In genomic region chr6:4036581-4036980, GRCh38 we compare ENCODE assay signal across 34 cellular contexts. TPM values are rescaled to one million over a fixed set of nuclear protein-coding genes. Genes with fewer than 3 reads are reported as not detected.
A peak's percentile ranks its signal among the peaks of the same experiment; 100 is the strongest.
DNase-seq lines count a peak whose midpoint lies in the region; ATAC-seq and TF ChIP-seq lines count a peak whose summit lies in the region.
"Had no signal": no experiment of that assay in that cellular context is flagged by ENCODE, and none has a peak within 500 bp of the region (broad histone marks: within the 10 kb centered on the region; RNA-seq: fewer than 3 reads in every experiment).

No MANE protein-coding gene starts in this region.

- peaks cover 43% of the 10 kb centered on the region for H3K4me1 Mint-ChIP-seq in activated CD4-positive, alpha-beta T cell treated with anti-CD3 and anti-CD28 coated beads, Interleukin-2, amount 10 ng/mL, durations not matched to agents 24 days and 14 days
- peaks cover 8% of the 10 kb centered on the region for H3K4me1 Mint-ChIP-seq in CD14-positive monocyte
- H3K4me1 Mint-ChIP-seq in activated CD8-positive, alpha-beta T cell treated with anti-CD3 and anti-CD28 coated beads for 36 hours (ENCODE audit: low read depth) = peaks cover 57% of the 10 kb centered on the region
- H3K4me1 Mint-ChIP-seq in naive thymus-derived CD4-positive, alpha-beta T cell = peaks cover 45 to 77% (median 63%) of the 10 kb centered on the region in 7 donors

- peaks cover 26 to 43% (median 27%) of the 10 kb centered on the region in 3 experiments for H3K36me3 ChIP-seq in naive thymus-derived CD4-positive, alpha-beta T cell (ENCODE audit: control insufficient read depth in 2 of 3, insufficient read depth in 3 of 3, low read length in 3 of 3)

- POLR2A ChIA-PET in activated CD8-positive, alpha-beta T cell treated with anti-CD3 and anti-CD28 coated beads for 36 hours (lab: Charles Lee) = interaction anchor here (0.6 to 2.3 kb wide), 2 partner anchors 11 to 14 kb away, joined by 3 to 5 read pairs; no protein-coding TSS in a partner anchor
- POLR2A ChIA-PET in naive thymus-derived CD4-positive, alpha-beta T cell (lab: Charles Lee) = no interaction called here

- H3K4me3 ChIP-seq in naive thymus-derived CD4-positive, alpha-beta T cell (ENCODE audit: low read length) = no peak overlapping the region
- H3K4me3 ChIP-seq: body of pancreas, esophagus squamous epithelium, heart left ventricle, psoas muscle had no signal

- peaks cover 78% of the 10 kb centered on the region for H3K36me3 Mint-ChIP-seq in activated CD4-positive, alpha-beta T cell treated with anti-CD3 and anti-CD28 coated beads, Interleukin-2, amount 10 ng/mL, durations not matched to agents 24 days and 14 days (ENCODE audit: low read depth)
- peaks cover 67 to 83% of the 10 kb centered on the region in 2 donors for H3K36me3 Mint-ChIP-seq in CD14-positive monocyte
- H3K36me3 Mint-ChIP-seq in activated CD8-positive, alpha-beta T cell treated with anti-CD3 and anti-CD28 coated beads for 36 hours (ENCODE audit: low read depth) = peaks cover 63% of the 10 kb centered on the region
- peaks cover 21 to 60% (median 35%) of the 10 kb centered on the region in 5 donors for H3K36me3 Mint-ChIP-seq in naive thymus-derived CD4-positive, alpha-beta T cell

- no peak for TF ChIP-seq CTCF in CD14-positive monocyte (IDR thresholded peaks at IDR 0.05)
- no peak for TF ChIP-seq CTCF in activated CD8-positive, alpha-beta T cell treated with anti-CD3 and anti-CD28 coated beads for 36 hours (IDR thresholded peaks at IDR 0.05)

- CTCF ChIA-PET in activated CD8-positive, alpha-beta T cell treated with anti-CD3 and anti-CD28 coated beads for 36 hours (lab: Charles Lee) = interaction anchor here (0.9 kb wide), 1 partner anchor 119 kb away, joined by 5 read pairs; no protein-coding TSS in a partner anchor
- CTCF ChIA-PET in naive thymus-derived CD4-positive, alpha-beta T cell (lab: Charles Lee) = no interaction called here

- intact Hi-C loops in activated CD4-positive, alpha-beta T cell treated with anti-CD3 and anti-CD28 coated beads, Interleukin-2, amount 10 ng/mL, durations not matched to agents 24 days and 14 days (cut with micrococcal nuclease) = no loop called here
- intact Hi-C loops in CD14-positive monocyte (cut with micrococcal nuclease) = no loop called here
- intact Hi-C loops in activated CD8-positive, alpha-beta T cell treated with anti-CD3 and anti-CD28 coated beads for 36 hours (cut with micrococcal nuclease) = no loop called here
- intact Hi-C loops in naive thymus-derived CD4-positive, alpha-beta T cell (cut with micrococcal nuclease) = no loop called here

- peak overlapping the region; percentile 70 for H3K27ac Mint-ChIP-seq in activated CD4-positive, alpha-beta T cell treated with anti-CD3 and anti-CD28 coated beads, Interleukin-2, amount 10 ng/mL, durations not matched to agents 24 days and 14 days
- H3K27ac Mint-ChIP-seq in CD14-positive monocyte = peak overlapping the region in 5 of 7 donors; percentile 21 to 61 (median 37)
- H3K27ac Mint-ChIP-seq in activated CD8-positive, alpha-beta T cell treated with anti-CD3 and anti-CD28 coated beads for 36 hours = peak overlapping the region; percentile 71
- H3K27ac Mint-ChIP-seq in naive thymus-derived CD4-positive, alpha-beta T cell = peak overlapping the region in 6 of 9 donors; percentile 20 to 71 (median 56)

- ATAC-seq in activated CD8-positive, alpha-beta T cell treated with anti-CD3 and anti-CD28 coated beads for 36 hours = peak; percentile 20
- ATAC-seq in naive thymus-derived CD4-positive, alpha-beta T cell = no peak
- no peak for ATAC-seq in GM21423 (IDR thresholded peaks at IDR 0.05; ENCODE audit: unreplicated experiment)
- ATAC-seq: body of pancreas, foreskin keratinocyte, HCT116, heart left ventricle had no signal

- H3K9me3 Mint-ChIP-seq in activated CD4-positive, alpha-beta T cell treated with anti-CD3 and anti-CD28 coated beads, Interleukin-2, amount 10 ng/mL, durations not matched to agents 24 days and 14 days = no peaks in the 10 kb centered on the region
- H3K9me3 Mint-ChIP-seq in CD14-positive monocyte = no peaks in the 10 kb centered on the region
- no peaks in the 10 kb centered on the region for H3K9me3 Mint-ChIP-seq in activated CD8-positive, alpha-beta T cell treated with anti-CD3 and anti-CD28 coated beads for 36 hours
- peaks cover 0 to 2% (median 0%) of the 10 kb centered on the region in 11 donors for H3K9me3 Mint-ChIP-seq in naive thymus-derived CD4-positive, alpha-beta T cell
- H3K9me3 Mint-ChIP-seq: IgD-negative memory B cell had no signal

- H3K27me3 Mint-ChIP-seq in activated CD4-positive, alpha-beta T cell treated with anti-CD3 and anti-CD28 coated beads, Interleukin-2, amount 10 ng/mL, durations not matched to agents 24 days and 14 days = no peaks in the 10 kb centered on the region
- no peaks in the 10 kb centered on the region for H3K27me3 Mint-ChIP-seq in CD14-positive monocyte (ENCODE audit: low read depth in 3 of 3)
- no peaks in the 10 kb centered on the region for H3K27me3 Mint-ChIP-seq in activated CD8-positive, alpha-beta T cell treated with anti-CD3 and anti-CD28 coated beads for 36 hours
- no peaks in the 10 kb centered on the region for H3K27me3 Mint-ChIP-seq in naive thymus-derived CD4-positive, alpha-beta T cell
- H3K27me3 Mint-ChIP-seq: IgD-negative memory B cell had no signal

- no peaks in the 10 kb centered on the region for H3K27me3 ChIP-seq in naive thymus-derived CD4-positive, alpha-beta T cell (ENCODE audit: control insufficient read depth in 2 of 2, insufficient read depth in 2 of 2, low read length in 2 of 2)
- H3K27me3 ChIP-seq: body of pancreas, esophagus squamous epithelium, foreskin keratinocyte, heart left ventricle had no signal

- H3K4me1 ChIP-seq in naive thymus-derived CD4-positive, alpha-beta T cell (ENCODE audit: control insufficient read depth in 2 of 2, insufficient read depth in 2 of 2, low read length in 2 of 2) = peaks cover 4 to 15% of the 10 kb centered on the region in 2 donors
- H3K4me1 ChIP-seq: body of pancreas had no signal

- no peak overlapping the region for H3K4me3 Mint-ChIP-seq in activated CD4-positive, alpha-beta T cell treated with anti-CD3 and anti-CD28 coated beads, Interleukin-2, amount 10 ng/mL, durations not matched to agents 24 days and 14 days
- no peak overlapping the region for H3K4me3 Mint-ChIP-seq in CD14-positive monocyte
- no peak overlapping the region for H3K4me3 Mint-ChIP-seq in activated CD8-positive, alpha-beta T cell treated with anti-CD3 and anti-CD28 coated beads for 36 hours
- peak overlapping the region in 2 of 10 donors; percentile 21 to 26 for H3K4me3 Mint-ChIP-seq in naive thymus-derived CD4-positive, alpha-beta T cell
- H3K4me3 Mint-ChIP-seq: IgD-negative memory B cell had no signal

- DNase-seq in activated CD4-positive, alpha-beta T cell treated with anti-CD3 and anti-CD28 coated beads, Interleukin-2, amount 10 ng/mL, durations not matched to agents 24 days and 14 days = no peak
- DNase-seq in activated CD4-positive, alpha-beta T cell treated with anti-CD3 and anti-CD28 coated beads, Interleukin-2, amount 50 U/mL, for 48 hours = no peak
- DNase-seq in CD14-positive monocyte (ENCODE audit: low spot score) = no peak
- no peak for DNase-seq in activated CD8-positive, alpha-beta T cell treated with anti-CD3 and anti-CD28 coated beads for 36 hours
- DNase-seq in naive thymus-derived CD4-positive, alpha-beta T cell = no peak
- no peak for DNase-seq in putamen (ENCODE audit: low spot score)
- DNase-seq in iPS-NIHi11 (ENCODE audit: low spot score) = no peak
- DNase-seq: 8988T; activated CD4-positive, alpha-beta T cell treated with anti-CD3 and anti-CD28 coated beads for 4 hours; activated effector memory CD4-positive, alpha-beta T cell treated with Interleukin-2 at 50 U/mL for 16 hours; body of pancreas; C1 segment of cervical spinal cord; cerebellar nuclear complex; DMS79 treated with DMSO at 0.1 percent for 48 hours; esophagus squamous epithelium; foreskin keratinocyte; GDM1; heart left ventricle; kidney; NCI-H1092; NCI-H1694; NCI-H446; NCI-H82; psoas muscle; stimulated activated CD4-positive, alpha-beta T cell treated with anti-CD3 and anti-CD28 coated beads, Interleukin-4, amount 100 ng/mL, for 24 hours; substantia nigra; trophoblast cell had no signal

- no peak overlapping the region for H3K27ac ChIP-seq in naive thymus-derived CD4-positive, alpha-beta T cell (ENCODE audit: low read depth, low read length)
- H3K27ac ChIP-seq: body of pancreas, esophagus squamous epithelium, foreskin keratinocyte, heart left ventricle, psoas muscle had no signal

- no peaks in the 10 kb centered on the region for H3K9me3 ChIP-seq in naive thymus-derived CD4-positive, alpha-beta T cell (ENCODE audit: control insufficient read depth in 2 of 3, low read length in 3 of 3)
- H3K9me3 ChIP-seq: body of pancreas, esophagus squamous epithelium, heart left ventricle, psoas muscle had no signal

RNA-seq across cellular contexts. Expression of gene FAM217A, which starts 42.4 kb away (rescaled TPM):
- total RNA-seq in activated CD4-positive, alpha-beta T cell treated with anti-CD3 and anti-CD28 coated beads, Interleukin-2, amount 10 ng/mL, durations not matched to agents 24 days and 14 days = not detected in 2 replicates
- not detected for polyA plus RNA-seq in CD14-positive monocyte
- not detected for total RNA-seq in activated CD8-positive, alpha-beta T cell treated with anti-CD3 and anti-CD28 coated beads for 36 hours
- total RNA-seq in naive thymus-derived CD4-positive, alpha-beta T cell = not detected
- polyA plus RNA-seq in naive thymus-derived CD4-positive, alpha-beta T cell = under 1 TPM in 1 of 2 donors, not detected in 1; 0.16 TPM
- total RNA-seq: body of pancreas, dermis microvascular lymphatic vessel endothelial cell, esophagus squamous epithelium, foreskin keratinocyte, heart left ventricle, kidney, liver, myocyte, omental fat pad, psoas muscle had no signal
- polyA plus RNA-seq: foreskin keratinocyte, heart left ventricle, IgD-negative memory B cell, liver, psoas muscle had no signal
